Comparison of ENCODE assay signal across 25 cellular contexts in the genomic region with DNA sequence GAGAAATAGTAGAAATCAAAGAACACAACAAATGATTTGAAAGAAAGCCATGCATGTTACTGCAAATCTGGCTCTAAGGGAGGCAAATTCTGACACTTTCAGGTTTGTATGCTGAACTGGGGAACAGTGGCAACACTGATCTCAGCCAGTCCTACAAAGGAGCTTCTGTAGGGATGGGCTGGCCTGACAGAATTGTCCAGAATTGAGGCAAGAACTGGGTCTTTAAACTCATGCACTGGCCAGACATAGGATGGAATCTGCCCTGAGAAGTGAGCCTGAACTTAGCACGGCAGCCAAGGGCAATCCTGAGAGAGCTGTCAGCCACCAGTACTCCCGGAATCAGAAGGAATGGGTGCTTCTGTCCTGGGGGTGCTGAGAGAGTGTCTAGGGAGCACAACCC.
"Had no signal": no experiment of that assay in that cellular context is flagged by ENCODE, and none has a peak within 500 bp of the region (broad histone marks: within the 10 kb centered on the region; RNA-seq: fewer than 3 reads in every experiment).

No MANE protein-coding gene starts in this region.

- H3K27ac Mint-ChIP-seq: dendritic cell treated with granulocyte-macrophage colony-stimulating factor and Interleukin-4, amounts not matched to agents 40 ng/mL and 50 ng/mL, for 4 days; endodermal cell; mesothelial cell of epicardium; naive thymus-derived CD4-positive, alpha-beta T cell; nephron; neural progenitor cell; stimulated activated memory B cell treated with anti-CD40 and anti-IgM and Interleukin-4, amounts not matched to agents 10 μg/mL and 1 μg/mL and 100 μg/mL, for 72 hours had no signal

- H3K9me3 Mint-ChIP-seq: dendritic cell treated with granulocyte-macrophage colony-stimulating factor and Interleukin-4, amounts not matched to agents 40 ng/mL and 50 ng/mL, for 4 days; endodermal cell; neural progenitor cell; stimulated activated memory B cell treated with anti-CD40 and anti-IgM and Interleukin-4, amounts not matched to agents 10 μg/mL and 1 μg/mL and 100 μg/mL, for 72 hours had no signal

- H3K4me1 Mint-ChIP-seq: naive thymus-derived CD4-positive, alpha-beta T cell; nephron had no signal

- DNase-seq: colonic mucosa; effector CD8-positive, alpha-beta T cell; endodermal cell; esophagus squamous epithelium; foreskin melanocyte; kidney; mesenchymal stem cell; naive thymus-derived CD4-positive, alpha-beta T cell; psoas muscle; right cardiac atrium; spleen; stimulated activated CD4-positive, alpha-beta T cell treated with anti-CD3 and anti-CD28 coated beads, Interleukin-4, amount 100 ng/mL, for 4 hours; stimulated activated naive CD8-positive, alpha-beta T cell treated with anti-CD3 and anti-CD28 coated beads, Interleukin-15, Interleukin-2, amounts not matched to agents 100 U/mL and 50 U/mL, for 24 hours; testis; tibial artery; upper lobe of left lung had no signal

- H3K36me3 ChIP-seq: colonic mucosa, esophagus squamous epithelium, neural progenitor cell, spleen, tibial artery, upper lobe of left lung had no signal

- H3K4me3 ChIP-seq: colonic mucosa, esophagus squamous epithelium, lung, neural progenitor cell, psoas muscle, skin epidermis, spleen, testis, tibial artery, upper lobe of left lung had no signal

- H3K4me3 Mint-ChIP-seq: dendritic cell treated with granulocyte-macrophage colony-stimulating factor and Interleukin-4, amounts not matched to agents 40 ng/mL and 50 ng/mL, for 4 days; endodermal cell; mesothelial cell of epicardium; naive thymus-derived CD4-positive, alpha-beta T cell; nephron; neural progenitor cell; stimulated activated memory B cell treated with anti-CD40 and anti-IgM and Interleukin-4, amounts not matched to agents 10 μg/mL and 1 μg/mL and 100 μg/mL, for 72 hours had no signal

- H3K4me2 ChIP-seq: neural progenitor cell had no signal

- H3K79me2 ChIP-seq: parathyroid adenoma had no signal

- H3K9ac ChIP-seq: neural progenitor cell, parathyroid adenoma had no signal

- ATAC-seq: left lobe of liver; naive thymus-derived CD4-positive, alpha-beta T cell; psoas muscle; right cardiac atrium; stimulated activated memory B cell treated with anti-CD40 and anti-IgM and Interleukin-4, amounts not matched to agents 10 μg/mL and 1 μg/mL and 100 μg/mL, for 72 hours; stimulated activated naive CD8-positive, alpha-beta T cell treated with anti-CD3 and anti-CD28 coated beads, Interleukin-15, Interleukin-2, amounts not matched to agents 100 U/mL and 50 U/mL, for 24 hours had no signal

- H3K4me1 ChIP-seq: colonic mucosa, parathyroid adenoma, psoas muscle, testis had no signal

- H2AFZ ChIP-seq: neural progenitor cell, parathyroid adenoma had no signal

- H3K27ac ChIP-seq: colonic mucosa, esophagus squamous epithelium, neural progenitor cell, parathyroid adenoma, psoas muscle, spleen, testis, tibial artery, upper lobe of left lung had no signal

- H3K9me3 ChIP-seq: colonic mucosa, esophagus squamous epithelium, psoas muscle, spleen, testis, tibial artery, upper lobe of left lung had no signal

- H3K27me3 ChIP-seq: colonic mucosa, esophagus squamous epithelium, neural progenitor cell, spleen, testis, tibial artery, upper lobe of left lung had no signal

- H3K27me3 Mint-ChIP-seq: dendritic cell treated with granulocyte-macrophage colony-stimulating factor and Interleukin-4, amounts not matched to agents 40 ng/mL and 50 ng/mL, for 4 days; stimulated activated memory B cell treated with anti-CD40 and anti-IgM and Interleukin-4, amounts not matched to agents 10 μg/mL and 1 μg/mL and 100 μg/mL, for 72 hours had no signal
